ENCODE assay signal across 12 cellular contexts in the genomic region with DNA sequence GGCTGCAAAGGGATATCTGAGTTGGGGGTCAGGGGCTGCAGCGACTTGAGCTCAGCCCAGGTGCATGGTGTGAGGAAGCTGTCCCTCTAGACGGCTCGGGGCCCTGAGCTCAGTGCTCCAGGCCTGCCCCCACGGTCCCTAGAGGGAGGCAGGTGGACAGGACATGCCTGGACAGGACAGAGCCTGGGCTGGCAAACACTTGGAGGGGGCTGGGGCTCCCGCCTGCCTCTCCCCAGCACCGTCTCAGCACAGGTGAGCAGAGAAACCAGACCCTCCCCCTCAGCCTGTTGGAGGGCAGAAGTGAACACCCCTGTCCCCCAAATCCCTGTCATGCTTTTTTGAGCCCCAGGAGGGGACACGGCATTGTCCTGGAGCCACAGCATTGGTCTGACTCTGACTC.
"Had no signal": no experiment of that assay in that cellular context is flagged by ENCODE, and none has a peak within 500 bp of the region (broad histone marks: within the 10 kb centered on the region; RNA-seq: fewer than 3 reads in every experiment).

No MANE protein-coding gene starts in this region.

- ATAC-seq: gastroesophageal sphincter; left lobe of liver; mucosa of descending colon; naive thymus-derived CD4-positive, alpha-beta T cell; stimulated activated memory B cell treated with anti-CD40 and anti-IgM and Interleukin-4, amounts not matched to agents 10 μg/mL and 1 μg/mL and 100 μg/mL, for 72 hours had no signal

- H3K27ac ChIP-seq: gastroesophageal sphincter had no signal

- H3K9me3 Mint-ChIP-seq: activated naive CD4-positive, alpha-beta T cell treated with anti-CD3 and anti-CD28 coated beads, Interleukin-2, amount 50 U/mL, for 72 hours; stimulated activated memory B cell treated with anti-CD40 and anti-IgM and Interleukin-4, amounts not matched to agents 10 μg/mL and 1 μg/mL and 100 μg/mL, for 72 hours had no signal

- H3K27ac Mint-ChIP-seq: naive thymus-derived CD4-positive, alpha-beta T cell had no signal

- H3K36me3 Mint-ChIP-seq: activated naive CD4-positive, alpha-beta T cell treated with anti-CD3 and anti-CD28 coated beads, Interleukin-2, amount 50 U/mL, for 72 hours; naive thymus-derived CD4-positive, alpha-beta T cell; stimulated activated memory B cell treated with anti-CD40 and anti-IgM and Interleukin-4, amounts not matched to agents 10 μg/mL and 1 μg/mL and 100 μg/mL, for 72 hours had no signal

- H3K4me3 ChIP-seq: cardiac muscle cell, gastroesophageal sphincter, mucosa of descending colon had no signal

- H3K4me3 Mint-ChIP-seq: naive thymus-derived CD4-positive, alpha-beta T cell; stimulated activated memory B cell treated with anti-CD40 and anti-IgM and Interleukin-4, amounts not matched to agents 10 μg/mL and 1 μg/mL and 100 μg/mL, for 72 hours had no signal

- DNase-seq: activated CD4-positive, CD25-positive, alpha-beta regulatory T cell treated with anti-CD3 and anti-CD28 coated beads, Interleukin-2, amount 50 U/mL, for 72 hours; activated effector memory CD4-positive, alpha-beta T cell treated with Interleukin-2 at 50 U/mL for 16 hours; mucosa of descending colon; naive thymus-derived CD4-positive, alpha-beta T cell; retina; stimulated activated CD4-positive, alpha-beta T cell treated with anti-CD3 and anti-CD28 coated beads, Interleukin-2, amount 100 ng/mL, for 48 hours; T-helper 9 cell had no signal

- H3K9me3 ChIP-seq: gastroesophageal sphincter, mucosa of descending colon had no signal

- H3K27me3 ChIP-seq: cardiac muscle cell, gastroesophageal sphincter had no signal

- H3K36me3 ChIP-seq: cardiac muscle cell, gastroesophageal sphincter had no signal
